1 cellular context compared by ENCODE assay signal in genomic region chr1:184412472-184412871, GRCh38.
TF ChIP-seq lines count a peak whose summit lies in the region.

No MANE protein-coding gene starts in this region.

TF ChIP-seq in K562, 482 proteins besides CTCF, POLR2A, EP300 and RAD21 (continued from another document):
- peak; percentile 36; the same call in 1 of the 2 replicates for TF ChIP-seq ZNF121 (CRISPR knock-in tag; conservative IDR thresholded peaks at IDR 0.05)
